In genomic region chr1:118300808-118301207, GRCh38 we compare ENCODE assay signal across 17 cellular contexts.
A peak's percentile ranks its signal among the peaks of the same experiment; 100 is the strongest.
DNase-seq lines count a peak whose midpoint lies in the region; FAIRE-seq and TF ChIP-seq lines count a peak whose summit lies in the region.
"Had no signal": no experiment of that assay in that cellular context is flagged by ENCODE, and none has a peak within 500 bp of the region (broad histone marks: within the 10 kb centered on the region; RNA-seq: fewer than 3 reads in every experiment).

No MANE protein-coding gene starts in this region.

- no peaks in the 10 kb centered on the region for H3K36me3 Mint-ChIP-seq in brain
- H3K36me3 Mint-ChIP-seq: CD4-positive, CD25-positive, alpha-beta regulatory T cell had no signal

- H3K9me3 Mint-ChIP-seq in brain: no peaks in the 10 kb centered on the region

- no peak overlapping the region for H3K4me3 Mint-ChIP-seq in brain
- H3K4me3 Mint-ChIP-seq: CD4-positive, CD25-positive, alpha-beta regulatory T cell had no signal

- DNase-seq in M059J (ENCODE audit: low read depth): peak; percentile 7
- peak; percentile 90 for DNase-seq in left kidney (ENCODE audit: low read depth, low spot score)
- peak; percentile 47 for DNase-seq in renal cortical epithelial cell (ENCODE audit: low read depth)
- DNase-seq in C1 segment of cervical spinal cord (lab: John Stamatoyannopoulos, UW): no peak
- no peak for DNase-seq in D721Med (ENCODE audit: insufficient read length, low spot score)
- no peak for DNase-seq in DMS53 (lab: John Stamatoyannopoulos, UW)
- DNase-seq in RPMI8226: no peak
- DNase-seq: Calu3; CD4-positive, CD25-positive, alpha-beta regulatory T cell; DND-41; GOT3; MM.1S; NCI-H1436; NCI-H2029 treated with DMSO at 0.1 percent for 48 hours; NCI-H524 treated with DMSO at 0.1 percent for 48 hours; PC-9 had no signal

- H3K27ac Mint-ChIP-seq in brain: peak overlapping the region in 3 of 5 experiments; percentile 16 to 60 (median 20)
- H3K27ac Mint-ChIP-seq: CD4-positive, CD25-positive, alpha-beta regulatory T cell had no signal

- H3K4me1 Mint-ChIP-seq in brain: peaks cover 45% of the 10 kb centered on the region
- H3K4me1 Mint-ChIP-seq: CD4-positive, CD25-positive, alpha-beta regulatory T cell had no signal

- no peak for FAIRE-seq in D721Med (lab: Jason Lieb, UNC)

- no peaks in the 10 kb centered on the region for H3K27me3 Mint-ChIP-seq in brain
- H3K27me3 Mint-ChIP-seq: CD4-positive, CD25-positive, alpha-beta regulatory T cell had no signal

- TF ChIP-seq CTCF in brain (conservative IDR thresholded peaks at IDR 0.05): no peak
- no peak for TF ChIP-seq CTCF in D721Med (IDR thresholded peaks at IDR 0.05; ENCODE audit: insufficient read depth, missing control alignments)

Comparison
In these comparisons a context has a peak if more than half of its experiments do, and no peak if none do; other contexts are left out.
1. DNase-seq: peak in M059J (single experiment), left kidney (single experiment) and renal cortical epithelial cell (single experiment); none in C1 segment of cervical spinal cord (0 of 14), D721Med (single experiment), DMS53 (single experiment) and RPMI8226 (single experiment).